11 cellular contexts compared by ENCODE assay signal in genomic region chr6:31186052-31186734, GRCh38. TPM values are rescaled to one million over a fixed set of nuclear protein-coding genes. Genes with fewer than 3 reads are reported as not detected.
DNase-seq lines count a peak whose midpoint lies in the region; ATAC-seq, FAIRE-seq and TF ChIP-seq lines count a peak whose summit lies in the region.
"Had no signal": no experiment of that assay in that cellular context is flagged by ENCODE, and none has a peak within 500 bp of the region (broad histone marks: within the 10 kb centered on the region; RNA-seq: fewer than 3 reads in every experiment).

No MANE protein-coding gene starts in this region.

- no peaks in the 10 kb centered on the region for H3K79me2 ChIP-seq in hepatocyte

- H3K9me2 ChIP-seq in hepatocyte (replicated peaks; ENCODE audit: insufficient read depth), result no peaks in the 10 kb centered on the region

- peak overlapping the region in 1 of 2 donors; percentile 35 for H3K27ac Mint-ChIP-seq in effector memory CD8-positive, alpha-beta T cell
- no peak overlapping the region for H3K27ac Mint-ChIP-seq in activated CD8-positive, alpha-beta T cell treated with anti-CD3 and anti-CD28 coated beads for 36 hours
- H3K27ac Mint-ChIP-seq: brain had no signal

- peak; percentile 66 for ATAC-seq in body of pancreas
- ATAC-seq in effector memory CD8-positive, alpha-beta T cell (replicated peaks), result no peak
- ATAC-seq in activated CD8-positive, alpha-beta T cell treated with anti-CD3 and anti-CD28 coated beads for 36 hours, result no peak
- ATAC-seq: K562 had no signal

- H3K4me3 ChIP-seq in body of pancreas, result peak overlapping the region in 1 of 2 donors; percentile 6
- H3K4me3 ChIP-seq in skeletal muscle tissue (ENCODE audit: low read length in 3 of 3), result peak overlapping the region; percentile 45 to 66 (median 60)
- no peak overlapping the region for H3K4me3 ChIP-seq in hepatocyte
- H3K4me3 ChIP-seq: K562 had no signal

- no peaks in the 10 kb centered on the region for H3K9me3 ChIP-seq in body of pancreas
- no peaks in the 10 kb centered on the region for H3K9me3 ChIP-seq in skeletal muscle tissue (ENCODE audit: control insufficient read depth in 3 of 3, low read length in 3 of 3)
- no peaks in the 10 kb centered on the region for H3K9me3 ChIP-seq in hepatocyte (ENCODE audit: low read depth)

- peaks cover 4% of the 10 kb centered on the region for H3K36me3 Mint-ChIP-seq in effector memory CD8-positive, alpha-beta T cell (ENCODE audit: insufficient read depth)
- no peaks in the 10 kb centered on the region for H3K36me3 Mint-ChIP-seq in activated CD8-positive, alpha-beta T cell treated with anti-CD3 and anti-CD28 coated beads for 36 hours (ENCODE audit: low read depth)
- H3K36me3 Mint-ChIP-seq: brain had no signal

- DNase-seq in GM12892 (ENCODE audit: insufficient read length) (no peak), body of pancreas (peak; percentile 84 to 88 (median 86)), kidney tubule cell (ENCODE audit: low spot score) (peak; percentile 95), hepatocyte (ENCODE audit: low spot score) (no peak), NCI-H1930 (lab: John Stamatoyannopoulos, UW) (no peak)
- DNase-seq in effector memory CD8-positive, alpha-beta T cell, result no peak
- DNase-seq in activated CD8-positive, alpha-beta T cell treated with anti-CD3 and anti-CD28 coated beads for 36 hours, result no peak
- DNase-seq: activated CD4-positive, alpha-beta T cell treated with anti-CD3 and anti-CD28 coated beads for 48 hours had no signal

- H3K4me3 Mint-ChIP-seq in effector memory CD8-positive, alpha-beta T cell, result no peak overlapping the region
- no peak overlapping the region for H3K4me3 Mint-ChIP-seq in activated CD8-positive, alpha-beta T cell treated with anti-CD3 and anti-CD28 coated beads for 36 hours
- H3K4me3 Mint-ChIP-seq: brain had no signal

- H3K27me3 ChIP-seq in body of pancreas (no peaks in the 10 kb centered on the region), skeletal muscle tissue (ENCODE audit: control insufficient read depth in 3 of 3, insufficient read depth in 3 of 3, low read length in 3 of 3) (no peaks in the 10 kb centered on the region), hepatocyte (no peaks in the 10 kb centered on the region)

- H2AFZ ChIP-seq in hepatocyte, result no peak overlapping the region

- FAIRE-seq in GM12892 (lab: Jason Lieb, UNC), result peak; percentile 68
- FAIRE-seq: K562 had no signal

- H3K4me1 ChIP-seq in body of pancreas (peaks cover 50% of the 10 kb centered on the region), skeletal muscle tissue (ENCODE audit: control insufficient read depth in 3 of 3, insufficient read depth in 3 of 3, low read length in 3 of 3) (peaks cover 7 to 9% (median 9%) of the 10 kb centered on the region in 3 donors), hepatocyte (ENCODE audit: insufficient read depth) (no peaks in the 10 kb centered on the region)

- H4K20me1 ChIP-seq in hepatocyte (ENCODE audit: insufficient read depth, poor library complexity, severe bottlenecking), result no peaks in the 10 kb centered on the region

- CTCF ChIA-PET in activated CD8-positive, alpha-beta T cell treated with anti-CD3 and anti-CD28 coated beads for 36 hours (lab: Charles Lee), result no interaction called here

- POLR2A ChIA-PET in activated CD8-positive, alpha-beta T cell treated with anti-CD3 and anti-CD28 coated beads for 36 hours (lab: Charles Lee), result no interaction called here

- H3K27ac ChIP-seq in body of pancreas (peak overlapping the region; percentile 90 to 98 (median 94)), skeletal muscle tissue (ENCODE audit: low read depth, low read length) (peak overlapping the region; percentile 66), hepatocyte (no peak overlapping the region)

- no peaks in the 10 kb centered on the region for H3K9me3 Mint-ChIP-seq in effector memory CD8-positive, alpha-beta T cell
- no peaks in the 10 kb centered on the region for H3K9me3 Mint-ChIP-seq in activated CD8-positive, alpha-beta T cell treated with anti-CD3 and anti-CD28 coated beads for 36 hours
- H3K9me3 Mint-ChIP-seq: brain had no signal

- WGBS in body of pancreas, 2 donors, result 7 to 23% methylated on average over 17 to 24 of the region's 24 CpGs
- WGBS in hepatocyte (ENCODE audit: low lambda C conversion rate, missing lambda C conversion rate), result 93% methylated on average over 24 of the region's 24 CpGs

- no peaks in the 10 kb centered on the region for H3K36me3 ChIP-seq in body of pancreas (replicated peaks in 1 of 2; ENCODE audit: insufficient read depth in 1 of 2, low read depth in 2 of 2)
- no peaks in the 10 kb centered on the region for H3K36me3 ChIP-seq in skeletal muscle tissue (ENCODE audit: control insufficient read depth in 3 of 3, insufficient read depth in 3 of 3, low read length in 3 of 3)
- H3K36me3 ChIP-seq in hepatocyte (replicated peaks; ENCODE audit: insufficient read depth, low read depth), result no peaks in the 10 kb centered on the region

- TF ChIP-seq POLR2A in GM12892 (IDR thresholded peaks at IDR 0.05; ENCODE audit: low read depth, low read length) (no peak), body of pancreas (IDR thresholded peaks at IDR 0.05) (peak; percentile 51 to 90 (median 82))

- no peak overlapping the region for H3K4me2 ChIP-seq in hepatocyte

- peaks cover 0 to 2% of the 10 kb centered on the region in 2 donors for H3K4me1 Mint-ChIP-seq in effector memory CD8-positive, alpha-beta T cell (ENCODE audit: low read depth in 2 of 2)
- H3K4me1 Mint-ChIP-seq in activated CD8-positive, alpha-beta T cell treated with anti-CD3 and anti-CD28 coated beads for 36 hours (ENCODE audit: low read depth), result peaks cover 4% of the 10 kb centered on the region
- H3K4me1 Mint-ChIP-seq: brain had no signal

- H3K9ac ChIP-seq in skeletal muscle tissue (ENCODE audit: low read depth in 1 of 3, low read length in 3 of 3), result peak overlapping the region; percentile 26 to 50 (median 30)

- TF ChIP-seq CTCF in body of pancreas (IDR thresholded peaks at IDR 0.05) (no peak), hepatocyte (IDR thresholded peaks at IDR 0.05; ENCODE audit: poor library complexity) (no peak)
- TF ChIP-seq CTCF in activated CD8-positive, alpha-beta T cell treated with anti-CD3 and anti-CD28 coated beads for 36 hours (IDR thresholded peaks at IDR 0.05), result no peak

- intact Hi-C loops in body of pancreas (cut with DNase I), result no loop called here
- intact Hi-C loops in activated CD8-positive, alpha-beta T cell treated with anti-CD3 and anti-CD28 coated beads for 36 hours (cut with micrococcal nuclease), result no loop called here

- H3K27me3 Mint-ChIP-seq in effector memory CD8-positive, alpha-beta T cell, result no peaks in the 10 kb centered on the region
- H3K27me3 Mint-ChIP-seq in activated CD8-positive, alpha-beta T cell treated with anti-CD3 and anti-CD28 coated beads for 36 hours, result no peaks in the 10 kb centered on the region
- H3K27me3 Mint-ChIP-seq: brain had no signal

RNA-seq across cellular contexts. Expression of gene POU5F1, which starts 15.7 kb away (rescaled TPM):
- polyA plus RNA-seq in GM12892 (2012; ENCODE audit: missing spikeins), result 4.1 TPM
- total RNA-seq in body of pancreas (10 to 100 TPM in 1 of 2 donors, 1 to 10 TPM in 1; 4.9 to 37.6 TPM), skeletal muscle tissue (not detected), hepatocyte (1.1 and 2.1 TPM in 2 replicates)
- 0.94 and 1.8 TPM in 2 replicates for polyA plus RNA-seq in hepatocyte
- total RNA-seq in activated CD8-positive, alpha-beta T cell treated with anti-CD3 and anti-CD28 coated beads for 36 hours, result not detected

RNA-seq across cellular contexts. Expression of gene TCF19, which starts 27.8 kb away (rescaled TPM):
- polyA plus RNA-seq in GM12892 (2012; ENCODE audit: missing spikeins), result 43.0 TPM
- total RNA-seq in body of pancreas (1 to 10 TPM; 1.8 to 2.0 TPM), skeletal muscle tissue (8.4 TPM), hepatocyte (6.3 and 6.7 TPM in 2 replicates)
- 5.0 and 7.4 TPM in 2 replicates for polyA plus RNA-seq in hepatocyte
- total RNA-seq in activated CD8-positive, alpha-beta T cell treated with anti-CD3 and anti-CD28 coated beads for 36 hours, result 10 to 100 TPM; 91.9 to 92.9 TPM

RNA-seq across cellular contexts. Expression of gene CCHCR1, which starts 28.6 kb away (rescaled TPM):
- 38.9 TPM for polyA plus RNA-seq in GM12892 (2012; ENCODE audit: missing spikeins)
- total RNA-seq in body of pancreas (10 to 100 TPM; 15.6 to 28.7 TPM), skeletal muscle tissue (9.9 TPM), hepatocyte (7.9 and 8.9 TPM in 2 replicates)
- polyA plus RNA-seq in hepatocyte, result 6.1 and 13.3 TPM in 2 replicates
- 10 to 100 TPM; 39.2 to 39.8 TPM for total RNA-seq in activated CD8-positive, alpha-beta T cell treated with anti-CD3 and anti-CD28 coated beads for 36 hours

RNA-seq across cellular contexts. Expression of gene PSORS1C2, which starts 47.3 kb away (rescaled TPM):
- polyA plus RNA-seq in GM12892 (2012; ENCODE audit: missing spikeins), result not detected
- not detected for total RNA-seq in body of pancreas
- not detected for total RNA-seq in skeletal muscle tissue
- total RNA-seq in hepatocyte, result not detected in 2 replicates
- not detected in 2 replicates for polyA plus RNA-seq in hepatocyte
- not detected for total RNA-seq in activated CD8-positive, alpha-beta T cell treated with anti-CD3 and anti-CD28 coated beads for 36 hours
- total RNA-seq: K562 had no signal
- polyA plus RNA-seq: K562 had no signal

Comparison
In these comparisons a context has a peak if more than half of its experiments do, and no peak if none do; other contexts are left out.
1. DNase-seq: peak in body of pancreas (4 of 4) and kidney tubule cell (single experiment); none in GM12892 (single experiment), effector memory CD8-positive, alpha-beta T cell (0 of 3), hepatocyte (single experiment), NCI-H1930 (0 of 2) and activated CD8-positive, alpha-beta T cell treated with anti-CD3 and anti-CD28 coated beads for 36 hours (single experiment).